14 cellular contexts compared by ENCODE assay signal in genomic region chr7:84058311-84059076, GRCh38.
A peak's percentile ranks its signal among the peaks of the same experiment; 100 is the strongest.
DNase-seq lines count a peak whose midpoint lies in the region; ATAC-seq and TF ChIP-seq lines count a peak whose summit lies in the region.
"Had no signal": no experiment of that assay in that cellular context is flagged by ENCODE, and none has a peak within 500 bp of the region (broad histone marks: within the 10 kb centered on the region; RNA-seq: fewer than 3 reads in every experiment).

No MANE protein-coding gene starts in this region.

- peak overlapping the region; percentile 19 for H3K4me3 Mint-ChIP-seq in Calu3 (ENCODE audit: low read depth, unreplicated experiment)
- no peak overlapping the region for H3K4me3 Mint-ChIP-seq in activated T-helper 2 cell treated with anti-CD3 and anti-CD28 coated beads, Interferon-gamma antibody, Interleukin-2, Interleukin-4, amounts not matched to agents 10 μg/mL and 5 μg/mL and 100 μg/mL, durations not matched to agents 14 hours and 24 hours and 36 hours (ENCODE audit: low read depth)
- H3K4me3 Mint-ChIP-seq: activated CD4-positive, alpha-beta T cell treated with anti-CD3 and anti-CD28 coated beads, Interleukin-2, amount 10 ng/mL, durations not matched to agents 7 days and 5 days had no signal

- H4K20me1 ChIP-seq in KMS-11 (ENCODE audit: insufficient read depth): no peaks in the 10 kb centered on the region
- H4K20me1 ChIP-seq in mammary epithelial cell (ENCODE audit: insufficient read depth, low read length): no peaks in the 10 kb centered on the region

- H3K4me2 ChIP-seq in KMS-11: peak overlapping the region; percentile 74
- H3K4me2 ChIP-seq in mammary epithelial cell (ENCODE audit: insufficient read depth, low read depth, low read length): peak overlapping the region; percentile 59

- no peaks in the 10 kb centered on the region for H3K27me3 ChIP-seq in KMS-11 (ENCODE audit: insufficient read depth, low read depth)
- H3K27me3 ChIP-seq in mammary epithelial cell (ENCODE audit: insufficient read depth, low read length): no peaks in the 10 kb centered on the region
- no peaks in the 10 kb centered on the region for H3K27me3 ChIP-seq in left lung

- ATAC-seq in left lung: peak; percentile 56
- ATAC-seq: esophagus mucosa had no signal

- H3K36me3 Mint-ChIP-seq in Calu3 (ENCODE audit: insufficient read depth, unreplicated experiment): peaks cover 5% of the 10 kb centered on the region
- H3K36me3 Mint-ChIP-seq in activated T-helper 2 cell treated with anti-CD3 and anti-CD28 coated beads, Interferon-gamma antibody, Interleukin-2, Interleukin-4, amounts not matched to agents 10 μg/mL and 5 μg/mL and 100 μg/mL, durations not matched to agents 14 hours and 24 hours and 36 hours (ENCODE audit: low read depth): no peaks in the 10 kb centered on the region

- peaks cover 36% of the 10 kb centered on the region for H3K4me1 Mint-ChIP-seq in Calu3 (ENCODE audit: low read depth, unreplicated experiment)
- peaks cover 14% of the 10 kb centered on the region for H3K4me1 Mint-ChIP-seq in activated T-helper 2 cell treated with anti-CD3 and anti-CD28 coated beads, Interferon-gamma antibody, Interleukin-2, Interleukin-4, amounts not matched to agents 10 μg/mL and 5 μg/mL and 100 μg/mL, durations not matched to agents 14 hours and 24 hours and 36 hours (ENCODE audit: low read depth)

- H3K9me3 Mint-ChIP-seq in Calu3 (ENCODE audit: low read depth, unreplicated experiment): peaks cover 2% of the 10 kb centered on the region
- no peaks in the 10 kb centered on the region for H3K9me3 Mint-ChIP-seq in activated T-helper 2 cell treated with anti-CD3 and anti-CD28 coated beads, Interferon-gamma antibody, Interleukin-2, Interleukin-4, amounts not matched to agents 10 μg/mL and 5 μg/mL and 100 μg/mL, durations not matched to agents 14 hours and 24 hours and 36 hours
- H3K9me3 Mint-ChIP-seq: activated CD4-positive, alpha-beta T cell treated with anti-CD3 and anti-CD28 coated beads, Interleukin-2, amount 10 ng/mL, durations not matched to agents 7 days and 5 days had no signal

- H3K79me2 ChIP-seq in KMS-11 (ENCODE audit: insufficient read depth, low read depth) (no peaks in the 10 kb centered on the region), mammary epithelial cell (ENCODE audit: insufficient read depth, low read length) (no peaks in the 10 kb centered on the region)

- BruUV-seq in Calu3 (replicated peaks; lab: Mats Ljungman, UMichigan) (TSS peak; percentile 90), mammary epithelial cell (replicated peaks; lab: Mats Ljungman, UMichigan) (TSS peak; percentile 92)

- no peaks in the 10 kb centered on the region for H3K27me3 Mint-ChIP-seq in Calu3 (ENCODE audit: unreplicated experiment)
- no peaks in the 10 kb centered on the region for H3K27me3 Mint-ChIP-seq in activated T-helper 2 cell treated with anti-CD3 and anti-CD28 coated beads, Interferon-gamma antibody, Interleukin-2, Interleukin-4, amounts not matched to agents 10 μg/mL and 5 μg/mL and 100 μg/mL, durations not matched to agents 14 hours and 24 hours and 36 hours (ENCODE audit: low read depth)
- H3K27me3 Mint-ChIP-seq: activated CD4-positive, alpha-beta T cell treated with anti-CD3 and anti-CD28 coated beads, Interleukin-2, amount 10 ng/mL, durations not matched to agents 7 days and 5 days had no signal

- no peak overlapping the region for H3K4me3 ChIP-seq in KMS-11 (IDR thresholded peaks at IDR 0.05; ENCODE audit: insufficient read depth, low read depth, low read length)
- H3K4me3 ChIP-seq in mammary epithelial cell (replicated peaks in 1 of 3; ENCODE audit: insufficient read depth in 1 of 3, low read depth in 2 of 3, low read length in 3 of 3): no peak overlapping the region
- no peak overlapping the region for H3K4me3 ChIP-seq in left lung
- H3K4me3 ChIP-seq: prostate gland had no signal

- H3K4me1 ChIP-seq in KMS-11 (ENCODE audit: low read depth, poor library complexity, severe bottlenecking) (peaks cover 32% of the 10 kb centered on the region), mammary epithelial cell (ENCODE audit: insufficient read depth, low read length) (peaks cover 38% of the 10 kb centered on the region), left lung (no peaks in the 10 kb centered on the region)
- H3K4me1 ChIP-seq: prostate gland had no signal

- H3K36me3 ChIP-seq in KMS-11 (ENCODE audit: insufficient read depth): no peaks in the 10 kb centered on the region
- H3K36me3 ChIP-seq in mammary epithelial cell (ENCODE audit: insufficient read depth, low read length): no peaks in the 10 kb centered on the region
- H3K36me3 ChIP-seq in left lung: no peaks in the 10 kb centered on the region
- H3K36me3 ChIP-seq: prostate gland had no signal

- dilution Hi-C loops in mammary epithelial cell (cut with HindIII; ENCODE audit: low sequenced_read_pairs): no loop called here

- H3K27ac Mint-ChIP-seq in Calu3 (ENCODE audit: unreplicated experiment): peak overlapping the region; percentile 99
- H3K27ac Mint-ChIP-seq in activated T-helper 2 cell treated with anti-CD3 and anti-CD28 coated beads, Interferon-gamma antibody, Interleukin-2, Interleukin-4, amounts not matched to agents 10 μg/mL and 5 μg/mL and 100 μg/mL, durations not matched to agents 14 hours and 24 hours and 36 hours: no peak overlapping the region
- H3K27ac Mint-ChIP-seq: activated CD4-positive, alpha-beta T cell treated with anti-CD3 and anti-CD28 coated beads, Interleukin-2, amount 10 ng/mL, durations not matched to agents 7 days and 5 days had no signal

- H3K9ac ChIP-seq in KMS-11 (peak overlapping the region; percentile 10; the same call in 1 of the 2 replicates), mammary epithelial cell (ENCODE audit: insufficient read depth, low read length) (no peak overlapping the region)

- intact Hi-C loops in Calu3 (cut with micrococcal nuclease; ENCODE audit: unreplicated experiment) (no loop called here), mammary epithelial cell (cut with micrococcal nuclease) (no loop called here), left lung (cut with DNase I) (no loop called here)
- intact Hi-C loops in activated T-helper 2 cell treated with anti-CD3 and anti-CD28 coated beads, Interferon-gamma antibody, Interleukin-2, Interleukin-4, amounts not matched to agents 10 μg/mL and 5 μg/mL and 100 μg/mL, durations not matched to agents 14 hours and 24 hours and 36 hours (cut with micrococcal nuclease): no loop called here

- peak overlapping the region; percentile 58 for H2AFZ ChIP-seq in KMS-11 (ENCODE audit: low read depth)
- H2AFZ ChIP-seq in mammary epithelial cell (ENCODE audit: low read depth, low read length): peak overlapping the region; percentile 51

- in situ Hi-C loops in mammary epithelial cell (cut with MboI; ENCODE audit: low sequenced_read_pairs in 2 of 2): no loop called here

- H3K27ac ChIP-seq in KMS-11 (peak overlapping the region; percentile 55), mammary epithelial cell (ENCODE audit: insufficient read depth, low read depth, low read length) (peak overlapping the region; percentile 75), left lung (no peak overlapping the region)
- H3K27ac ChIP-seq: prostate gland had no signal

- CTCF ChIA-PET in Calu3 (lab: Charles Lee) (interaction anchor here (0.6 to 1.2 kb wide), 4 partner anchors 12 to 136 kb away, joined by 3 to 7 read pairs (median 4); partner anchors contain the start of gene SEMA3A), mammary epithelial cell (lab: Charles Lee; ENCODE audit: low non-redundant PET) (no interaction called here)

- DNase-seq in Calu3: peak; percentile 13
- peak; percentile 82 for DNase-seq in mammary epithelial cell
- DNase-seq in left lung: no peak
- no peak for DNase-seq in activated T-helper 2 cell treated with anti-CD3 and anti-CD28 coated beads, Interferon-gamma antibody, Interleukin-2, Interleukin-4, amounts not matched to agents 10 μg/mL and 5 μg/mL and 100 μg/mL, durations not matched to agents 14 hours and 24 hours and 36 hours (ENCODE audit: low spot score)
- no peak for DNase-seq in NCI-H1694 treated with DMSO at 0.1 percent for 48 hours (lab: John Stamatoyannopoulos, UW)
- DNase-seq in NCI-H510A (lab: John Stamatoyannopoulos, UW): no peak
- no peak for DNase-seq in HuH-7 (ENCODE audit: low spot score)
- DNase-seq: activated CD4-positive, alpha-beta T cell treated with anti-CD3 and anti-CD28 coated beads, Interleukin-2, amount 10 ng/mL, durations not matched to agents 7 days and 5 days; C1 segment of cervical spinal cord; caudate nucleus; stimulated activated naive CD4-positive, alpha-beta T cell treated with Interleukin-2 at 50 U/mL for 16 hours had no signal

- 51% methylated on average over 6 of the region's 6 CpGs for WGBS in mammary epithelial cell (ENCODE audit: low coverage, missing lambda C conversion rate)

- H3K9me3 ChIP-seq in mammary epithelial cell (replicated peaks; ENCODE audit: insufficient read depth, low read length): no peaks in the 10 kb centered on the region
- no peaks in the 10 kb centered on the region for H3K9me3 ChIP-seq in left lung
- H3K9me3 ChIP-seq: prostate gland had no signal

- TF ChIP-seq CTCF in Calu3 (IDR thresholded peaks at IDR 0.05; ENCODE audit: unreplicated experiment): no peak
- TF ChIP-seq CTCF in KMS-11 (conservative IDR thresholded peaks at IDR 0.05; ENCODE audit: low read depth, low read length): no peak
- TF ChIP-seq CTCF in mammary epithelial cell (conservative IDR thresholded peaks at IDR 0.05 in 1 of 2, IDR thresholded peaks at IDR 0.05 in 1 of 2; ENCODE audit: extremely low read depth in 1 of 2, insufficient read depth in 1 of 2, low read depth in 1 of 2, low read length in 2 of 2): no peak
- TF ChIP-seq CTCF in left lung (IDR thresholded peaks at IDR 0.05): no peak

Comparison
In these comparisons a context has a peak if more than half of its experiments do, and no peak if none do; other contexts are left out.
1. DNase-seq: peak in Calu3 (single experiment) and mammary epithelial cell (single experiment); none in left lung (0 of 2), activated T-helper 2 cell treated with anti-CD3 and anti-CD28 coated beads, Interferon-gamma antibody, Interleukin-2, Interleukin-4, amounts not matched to agents 10 μg/mL and 5 μg/mL and 100 μg/mL, durations not matched to agents 14 hours and 24 hours and 36 hours (single experiment), NCI-H1694 treated with DMSO at 0.1 percent for 48 hours (single experiment), NCI-H510A (single experiment) and HuH-7 (single experiment).
2. H3K27ac ChIP-seq: peak in KMS-11 (single experiment) and mammary epithelial cell (single experiment); none in left lung (0 of 2).